Comparison of ENCODE assay signal across 16 cellular contexts in genomic region chr1:6444377-6444776, GRCh38. TPM values are rescaled to one million over a fixed set of nuclear protein-coding genes. Genes with fewer than 3 reads are reported as not detected.
DNase-seq lines count a peak whose midpoint lies in the region; ATAC-seq, FAIRE-seq and TF ChIP-seq lines count a peak whose summit lies in the region.
"Had no signal": no experiment of that assay in that cellular context is flagged by ENCODE, and none has a peak within 500 bp of the region (broad histone marks: within the 10 kb centered on the region; RNA-seq: fewer than 3 reads in every experiment).

No MANE protein-coding gene starts in this region.

- FAIRE-seq in HTR-8/SVneo (lab: Jason Lieb, UNC): peak; percentile 16
- FAIRE-seq: D721Med, GM12891 had no signal

- peaks cover 13% of the 10 kb centered on the region for H3K27me3 ChIP-seq in iPS-15b (ENCODE audit: control insufficient read depth, insufficient read depth, low read length)
- H3K27me3 ChIP-seq in neuronal stem cell (ENCODE audit: control insufficient read depth in 3 of 3, insufficient read depth in 3 of 3, low read depth in 1 of 3, low read length in 3 of 3): peaks cover 2 to 71% (median 23%) of the 10 kb centered on the region in 3 experiments
- H3K27me3 ChIP-seq in heart left ventricle: peaks cover 35 to 86% (median 52%) of the 10 kb centered on the region in 9 donors
- peaks cover 56% of the 10 kb centered on the region for H3K27me3 ChIP-seq in smooth muscle cell (ENCODE audit: low read depth)

- H3K36me3 ChIP-seq in iPS-15b (ENCODE audit: control insufficient read depth, insufficient read depth, low read length): no peaks in the 10 kb centered on the region
- no peaks in the 10 kb centered on the region for H3K36me3 ChIP-seq in neuronal stem cell (replicated peaks in 1 of 2; ENCODE audit: control insufficient read depth in 2 of 2, insufficient read depth in 2 of 2, low read length in 2 of 2)
- H3K36me3 ChIP-seq in heart left ventricle: no peaks in the 10 kb centered on the region
- H3K36me3 ChIP-seq in smooth muscle cell (ENCODE audit: low read depth): no peaks in the 10 kb centered on the region

- H2BK5ac ChIP-seq in neuronal stem cell (ENCODE audit: low read length): no peak overlapping the region

- no peak overlapping the region for H3K4ac ChIP-seq in neuronal stem cell (ENCODE audit: low read length)

- no peak overlapping the region for H3K27ac ChIP-seq in neuronal stem cell (replicated peaks; ENCODE audit: low read length)
- H3K27ac ChIP-seq in heart left ventricle: no peak overlapping the region
- no peak overlapping the region for H3K27ac ChIP-seq in smooth muscle cell (ENCODE audit: low read depth)
- H3K27ac ChIP-seq: 22Rv1, A549, C4-2B had no signal

- H4K20me1 ChIP-seq in smooth muscle cell (ENCODE audit: low read depth): no peaks in the 10 kb centered on the region

- no peak overlapping the region for H4K8ac ChIP-seq in neuronal stem cell (ENCODE audit: low read depth, low read length)

- H2BK15ac ChIP-seq in neuronal stem cell (ENCODE audit: low read length): peak overlapping the region; percentile 45

- ATAC-seq in heart left ventricle: no peak

- H3K4me3 ChIP-seq in iPS-15b (ENCODE audit: low read depth, low read length) (no peak overlapping the region), neuronal stem cell (ENCODE audit: low read length in 2 of 2) (no peak overlapping the region), heart left ventricle (no peak overlapping the region), smooth muscle cell (no peak overlapping the region)
- H3K4me3 ChIP-seq: A549, GM23338 had no signal

- H3K4me1 ChIP-seq in iPS-15b (ENCODE audit: control insufficient read depth, insufficient read depth, low read length): no peaks in the 10 kb centered on the region
- peaks cover 14 to 21% of the 10 kb centered on the region in 2 donors for H3K4me1 ChIP-seq in neuronal stem cell (ENCODE audit: control insufficient read depth in 2 of 2, insufficient read depth in 1 of 2, low read depth in 1 of 2, low read length in 2 of 2)
- peaks cover 0 to 35% (median 0%) of the 10 kb centered on the region in 12 donors for H3K4me1 ChIP-seq in heart left ventricle
- peaks cover 4% of the 10 kb centered on the region for H3K4me1 ChIP-seq in smooth muscle cell (ENCODE audit: low read depth)
- H3K4me1 ChIP-seq: A549, Caco-2 had no signal

- intact Hi-C loops in heart left ventricle (cut with DNase I): no loop called here

- H3K79me1 ChIP-seq in neuronal stem cell (ENCODE audit: low read depth, low read length): no peaks in the 10 kb centered on the region

- no peaks in the 10 kb centered on the region for H3K79me2 ChIP-seq in smooth muscle cell (ENCODE audit: low read depth)

- H2BK120ac ChIP-seq in neuronal stem cell (ENCODE audit: low read depth, low read length): no peak overlapping the region

- no peak for DNase-seq in HTR-8/SVneo (ENCODE audit: insufficient read length, low spot score)
- no peak for DNase-seq in neuronal stem cell (ENCODE audit: low spot score)
- DNase-seq in heart left ventricle: no peak
- DNase-seq in smooth muscle cell (lab: John Stamatoyannopoulos, UW; ENCODE audit: unreplicated experiment): no peak
- DNase-seq: AML-193 had no signal

- H3K9ac ChIP-seq in iPS-15b (ENCODE audit: low read depth, low read length) (peak overlapping the region; percentile 60), neuronal stem cell (ENCODE audit: low read depth, low read length, poor library complexity) (no peak overlapping the region), smooth muscle cell (ENCODE audit: low read depth) (no peak overlapping the region)

- H2AK5ac ChIP-seq in neuronal stem cell (ENCODE audit: low read depth, low read length): peak overlapping the region; percentile 36

- H3K14ac ChIP-seq in neuronal stem cell (ENCODE audit: low read length): no peak overlapping the region

- H3K4me2 ChIP-seq in neuronal stem cell (ENCODE audit: insufficient read depth, low read length, poor library complexity, severe bottlenecking): no peak overlapping the region
- H3K4me2 ChIP-seq in smooth muscle cell: no peak overlapping the region
- H3K4me2 ChIP-seq: A549, GM23338 had no signal

- H3F3A ChIP-seq in smooth muscle cell (ENCODE audit: low read depth): no peaks in the 10 kb centered on the region

- TF ChIP-seq CTCF in heart left ventricle (IDR thresholded peaks at IDR 0.05) (no peak), smooth muscle cell (IDR thresholded peaks at IDR 0.05; ENCODE audit: borderline replicate concordance, insufficient read depth, poor library complexity, severe bottlenecking) (no peak)

- H3K9me3 ChIP-seq in iPS-15b (ENCODE audit: control insufficient read depth, insufficient read depth, low read length) (no peaks in the 10 kb centered on the region), neuronal stem cell (replicated peaks in 1 of 2; ENCODE audit: control insufficient read depth in 2 of 2, insufficient read depth in 1 of 2, low read depth in 1 of 2, low read length in 2 of 2) (no peaks in the 10 kb centered on the region), heart left ventricle (no peaks in the 10 kb centered on the region), smooth muscle cell (replicated peaks; ENCODE audit: low read depth) (no peaks in the 10 kb centered on the region)
- H3K9me3 ChIP-seq: A549, Caco-2 had no signal

- H2AFZ ChIP-seq in neuronal stem cell (ENCODE audit: low read length): no peak overlapping the region
- no peak overlapping the region for H2AFZ ChIP-seq in smooth muscle cell (ENCODE audit: low read depth)
- H2AFZ ChIP-seq: GM23338 had no signal

- TF ChIP-seq POLR2A in heart left ventricle (IDR thresholded peaks at IDR 0.05): no peak

- no peak overlapping the region for H4K91ac ChIP-seq in neuronal stem cell (ENCODE audit: low read depth, low read length, poor library complexity)

- H3K18ac ChIP-seq in neuronal stem cell (ENCODE audit: low read length): no peak overlapping the region

- WGBS in neuronal stem cell (ENCODE audit: extremely low coverage in 2 of 2, insufficient read length in 2 of 2, insufficient replicate concordance in 1 of 2), 2 donors: no CpG with 5 or more reads among the region's 15 CpGs
- WGBS in heart left ventricle, 4 donors: 86 to 91% (median 90%) methylated on average over 12 to 15 of the region's 15 CpGs
- 86% methylated on average over 13 of the region's 15 CpGs for WGBS in smooth muscle cell (ENCODE audit: low lambda C conversion rate)

- H3K23ac ChIP-seq in neuronal stem cell (ENCODE audit: low read depth, low read length, poor library complexity): peak overlapping the region; percentile 73

- H2BK12ac ChIP-seq in neuronal stem cell (ENCODE audit: low read length): peak overlapping the region; percentile 47

RNA-seq across cellular contexts. Expression of gene ESPN, which starts 19.8 kb away (rescaled TPM):
- 3.5 TPM for polyA plus RNA-seq in neuronal stem cell (2013, experiment 1 of 2)
- 3.6 TPM for polyA plus RNA-seq in neuronal stem cell (2013, experiment 2 of 2)
- total RNA-seq in heart left ventricle (1 to 10 TPM in 1 of 9 donors, under 1 TPM in 3, not detected in 5; 0.15 to 1.3 (median 0.42) TPM), smooth muscle cell (not detected in 2 replicates)
- polyA plus RNA-seq in heart left ventricle (under 1 TPM in 1 of 2 donors, not detected in 1; 0.10 TPM), smooth muscle cell (1.1 and 2.6 TPM in 2 replicates)
- total RNA-seq: HFFc6 had no signal
- polyA plus RNA-seq: BJ had no signal

RNA-seq across cellular contexts. Expression of gene TNFRSF25, which starts 21.6 kb away (rescaled TPM):
- 14.5 TPM for polyA plus RNA-seq in neuronal stem cell (2013, experiment 1 of 2)
- 14.1 TPM for polyA plus RNA-seq in neuronal stem cell (2013, experiment 2 of 2)
- total RNA-seq in heart left ventricle (10 to 100 TPM in 3 of 9 donors, 1 to 10 TPM in 6; 5.2 to 11.6 (median 9.3) TPM), smooth muscle cell (9.6 and 19.8 TPM in 2 replicates)
- polyA plus RNA-seq in heart left ventricle (10 to 100 TPM in 1 of 2 donors, 1 to 10 TPM in 1; 4.7 to 17.5 TPM), smooth muscle cell (10.1 and 17.7 TPM in 2 replicates)

RNA-seq across cellular contexts. Expression of gene HES2, which starts 24.7 kb away (rescaled TPM):
- 0.26 TPM for polyA plus RNA-seq in neuronal stem cell (2013, experiment 1 of 2)
- 0.22 TPM for polyA plus RNA-seq in neuronal stem cell (2013, experiment 2 of 2)
- under 1 TPM in 1 of 9 donors, not detected in 8; 0.14 TPM for total RNA-seq in heart left ventricle
- polyA plus RNA-seq in heart left ventricle: under 1 TPM; 0.04 to 0.12 TPM
- total RNA-seq in smooth muscle cell: 4.6 and 5.6 TPM in 2 replicates
- polyA plus RNA-seq in smooth muscle cell: 1.7 and 11.1 TPM in 2 replicates
- total RNA-seq: CD4-positive, alpha-beta T cell had no signal
- polyA plus RNA-seq: BJ had no signal

RNA-seq across cellular contexts. Expression of gene PLEKHG5, which starts 47.1 kb away (rescaled TPM):
- 18.8 TPM for polyA plus RNA-seq in neuronal stem cell (2013, experiment 1 of 2)
- 18.8 TPM for polyA plus RNA-seq in neuronal stem cell (2013, experiment 2 of 2)
- total RNA-seq in heart left ventricle: 10 to 100 TPM; 10.8 to 20.2 (median 15.2) TPM
- 10 to 100 TPM in 1 of 2 donors, 1 to 10 TPM in 1; 7.2 to 18.5 TPM for polyA plus RNA-seq in heart left ventricle
- 14.5 and 16.1 TPM in 2 replicates for total RNA-seq in smooth muscle cell
- 10.6 and 17.8 TPM in 2 replicates for polyA plus RNA-seq in smooth muscle cell

RNA-seq across cellular contexts. Expression of gene ACOT7, which starts 50.8 kb away (rescaled TPM):
- 83.2 TPM for polyA plus RNA-seq in neuronal stem cell (2013, experiment 1 of 2)
- 81.2 TPM for polyA plus RNA-seq in neuronal stem cell (2013, experiment 2 of 2)
- total RNA-seq in heart left ventricle (10 to 100 TPM in 7 of 9 donors, 1 to 10 TPM in 2; 5.7 to 34.0 (median 12.6) TPM), smooth muscle cell (16.4 and 19.5 TPM in 2 replicates)
- polyA plus RNA-seq in heart left ventricle (10 to 100 TPM in 1 of 2 donors, 1 to 10 TPM in 1; 6.2 to 38.9 TPM), smooth muscle cell (53.6 and 53.8 TPM in 2 replicates)
